ENCODE assay signal across 8 cellular contexts in the genomic region with DNA sequence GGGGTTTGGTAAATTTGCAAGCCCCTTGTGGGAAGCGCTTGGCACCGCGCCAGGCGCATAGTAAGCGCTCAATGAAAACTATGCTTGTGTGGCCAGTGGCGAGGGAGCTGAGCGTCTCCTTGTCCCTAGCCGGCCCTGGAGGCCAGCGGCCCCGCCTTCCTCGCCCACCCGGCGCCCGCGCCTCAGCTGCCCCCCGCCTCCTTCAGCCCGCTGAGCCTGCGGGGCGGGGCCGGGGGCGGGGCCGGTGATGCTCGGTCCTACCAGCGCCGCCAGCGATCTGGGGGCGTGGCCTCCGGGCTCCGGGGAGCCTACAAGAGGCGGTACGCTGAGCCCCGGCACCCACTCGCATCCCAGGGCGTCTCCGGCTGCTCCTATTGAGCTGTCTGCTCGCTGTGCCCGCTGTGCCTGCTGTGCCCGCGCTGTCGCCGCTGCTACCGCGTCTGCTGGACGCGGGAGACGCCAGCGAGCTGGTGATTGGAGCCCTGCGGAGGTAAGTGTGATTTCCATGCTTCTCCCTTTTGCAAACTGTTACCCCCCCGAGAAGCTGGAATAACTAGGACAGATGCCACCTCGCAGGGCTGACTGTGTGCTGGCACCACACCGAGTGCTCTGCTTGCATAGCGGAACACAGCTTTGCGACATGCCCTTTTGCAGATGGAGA. TPM values are rescaled to one million over a fixed set of nuclear protein-coding genes. Genes with fewer than 3 reads are reported as not detected.
DNase-seq lines count a peak whose midpoint lies in the region; ATAC-seq, FAIRE-seq and TF ChIP-seq lines count a peak whose summit lies in the region.

A gene with protein sequence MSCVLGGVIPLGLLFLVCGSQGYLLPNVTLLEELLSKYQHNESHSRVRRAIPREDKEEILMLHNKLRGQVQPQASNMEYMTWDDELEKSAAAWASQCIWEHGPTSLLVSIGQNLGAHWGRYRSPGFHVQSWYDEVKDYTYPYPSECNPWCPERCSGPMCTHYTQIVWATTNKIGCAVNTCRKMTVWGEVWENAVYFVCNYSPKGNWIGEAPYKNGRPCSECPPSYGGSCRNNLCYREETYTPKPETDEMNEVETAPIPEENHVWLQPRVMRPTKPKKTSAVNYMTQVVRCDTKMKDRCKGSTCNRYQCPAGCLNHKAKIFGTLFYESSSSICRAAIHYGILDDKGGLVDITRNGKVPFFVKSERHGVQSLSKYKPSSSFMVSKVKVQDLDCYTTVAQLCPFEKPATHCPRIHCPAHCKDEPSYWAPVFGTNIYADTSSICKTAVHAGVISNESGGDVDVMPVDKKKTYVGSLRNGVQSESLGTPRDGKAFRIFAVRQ (plus strand): TSS at position 342 of the 661 bp plus-strand sequence. CDS start 18,511 bp downstream, outside the sequence.

- peak; percentile 77 for DNase-seq in GM12892 (ENCODE audit: insufficient read length)
- DNase-seq in NCI-H128 (lab: John Stamatoyannopoulos, UW; ENCODE audit: unreplicated experiment), result peak; percentile 43
- DNase-seq in cardiac septum (ENCODE audit: low spot score), result peak; percentile 96
- peak; percentile 80 to 93 (median 88) for DNase-seq in pancreas
- peak; percentile 94 to 97 for DNase-seq in suprapubic skin (ENCODE audit: low spot score in 2 of 2)

- H3K27me3 Mint-ChIP-seq in T-helper 1 cell treated with Interleukin-12 subunit alpha and Interleukin-12 subunit beta and Interleukin-4 antibody, amounts not matched to agents 30 μg/mL and 1 μg/mL, for 36 hours (ENCODE audit: low read depth), result peaks cover 43% of the 10 kb centered on the region

- peak; percentile 92 to 97 (median 94) for ATAC-seq in pancreas
- ATAC-seq in HG03135 (IDR thresholded peaks at IDR 0.05; ENCODE audit: unreplicated experiment), result no peak

- H3K27ac ChIP-seq in adipose tissue (ENCODE audit: low read depth, low read length) (no peak within 1 kb of the TSS), pancreas (no peak within 1 kb of the TSS), suprapubic skin (peak within 1 kb of the TSS; percentile 78)

- no peaks in the 10 kb centered on the region for H3K9me3 Mint-ChIP-seq in T-helper 1 cell treated with Interleukin-12 subunit alpha and Interleukin-12 subunit beta and Interleukin-4 antibody, amounts not matched to agents 30 μg/mL and 1 μg/mL, for 36 hours

- TF ChIP-seq EP300 in suprapubic skin (IDR thresholded peaks at IDR 0.05), result no peak

- H3K4me3 ChIP-seq in pancreas (peak within 1 kb of the TSS in 3 of 4 donors; percentile 1 to 33 (median 33)), suprapubic skin (peak within 1 kb of the TSS; percentile 57)

- H3K4me1 Mint-ChIP-seq in T-helper 1 cell treated with Interleukin-12 subunit alpha and Interleukin-12 subunit beta and Interleukin-4 antibody, amounts not matched to agents 30 μg/mL and 1 μg/mL, for 36 hours (ENCODE audit: low read depth), result peaks cover 7% of the 10 kb centered on the region

- TF ChIP-seq POLR2A in GM12892 (IDR thresholded peaks at IDR 0.05; ENCODE audit: low read depth, low read length) (no peak), suprapubic skin (IDR thresholded peaks at IDR 0.05) (peak; percentile 94 to 97)

- 1 to 2% (median 2%) methylated on average over 52 to 53 of the region's 53 CpGs for WGBS in adipose tissue, 3 donors
- 3% methylated on average over 49 to 53 of the region's 53 CpGs for WGBS in pancreas, 2 donors
- 0% methylated on average over 5 of the region's 53 CpGs for WGBS in suprapubic skin

- intact Hi-C loops in cardiac septum (cut with DNase I) (no loop called here), pancreas (cut with DNase I) (no loop called here)

- no peak for TF ChIP-seq CTCF in pancreas (IDR thresholded peaks at IDR 0.05)
- TF ChIP-seq CTCF in suprapubic skin (IDR thresholded peaks at IDR 0.05), result no peak

- H3K9me3 ChIP-seq in pancreas (no peaks in the 10 kb centered on the region), suprapubic skin (no peaks in the 10 kb centered on the region)

- H3K36me3 ChIP-seq in pancreas (no peaks in the 10 kb centered on the region), suprapubic skin (no peaks in the 10 kb centered on the region)

- H3K4me3 Mint-ChIP-seq in T-helper 1 cell treated with Interleukin-12 subunit alpha and Interleukin-12 subunit beta and Interleukin-4 antibody, amounts not matched to agents 30 μg/mL and 1 μg/mL, for 36 hours, result peak within 1 kb of the TSS; percentile 72

- no peak within 1 kb of the TSS for H3K27ac Mint-ChIP-seq in T-helper 1 cell treated with Interleukin-12 subunit alpha and Interleukin-12 subunit beta and Interleukin-4 antibody, amounts not matched to agents 30 μg/mL and 1 μg/mL, for 36 hours

- H3K27me3 ChIP-seq in pancreas, result no peaks in the 10 kb centered on the region
- H3K27me3 ChIP-seq in suprapubic skin, result no peaks in the 10 kb centered on the region

- no peaks in the 10 kb centered on the region for H3K36me3 Mint-ChIP-seq in T-helper 1 cell treated with Interleukin-12 subunit alpha and Interleukin-12 subunit beta and Interleukin-4 antibody, amounts not matched to agents 30 μg/mL and 1 μg/mL, for 36 hours (ENCODE audit: low read depth)

- FAIRE-seq in GM12892 (lab: Jason Lieb, UNC), result no peak
- no peak for FAIRE-seq in pancreas (lab: Jason Lieb, UNC)

- H3K4me1 ChIP-seq in pancreas, result no peaks in the 10 kb centered on the region
- peaks cover 40% of the 10 kb centered on the region for H3K4me1 ChIP-seq in suprapubic skin

RNA-seq across cellular contexts. Expression of the gene that starts here (rescaled TPM):
- polyA plus RNA-seq in GM12892 (2012; ENCODE audit: missing spikeins), result not detected
- polyA plus RNA-seq in adipose tissue (100 to 1,000 TPM in 1 of 3 donors, 10 to 100 TPM in 1, 1 to 10 TPM in 1; 9.9 to 158 (median 77.0) TPM), pancreas (10 to 100 TPM in 1 of 2 donors, 1 to 10 TPM in 1; 6.7 to 11.5 TPM)
- total RNA-seq in cardiac septum (16.3 TPM), pancreas (10 to 100 TPM in 4 of 6 donors, 1 to 10 TPM in 2; 4.1 to 40.2 (median 18.2) TPM), suprapubic skin (100 to 1,000 TPM in 1 of 4 donors, 10 to 100 TPM in 3; 54.9 to 109 (median 63.4) TPM)

Comparison
In these comparisons a context has a peak if more than half of its experiments do, and no peak if none do; other contexts are left out.
1. DNase-seq: peak in every context shown above with its lines; median percentile 96 in cardiac septum; 96 in suprapubic skin; 88 in pancreas; 77 in GM12892; 43 in NCI-H128.